ENCODE assay signal across 16 cellular contexts in the genomic region with DNA sequence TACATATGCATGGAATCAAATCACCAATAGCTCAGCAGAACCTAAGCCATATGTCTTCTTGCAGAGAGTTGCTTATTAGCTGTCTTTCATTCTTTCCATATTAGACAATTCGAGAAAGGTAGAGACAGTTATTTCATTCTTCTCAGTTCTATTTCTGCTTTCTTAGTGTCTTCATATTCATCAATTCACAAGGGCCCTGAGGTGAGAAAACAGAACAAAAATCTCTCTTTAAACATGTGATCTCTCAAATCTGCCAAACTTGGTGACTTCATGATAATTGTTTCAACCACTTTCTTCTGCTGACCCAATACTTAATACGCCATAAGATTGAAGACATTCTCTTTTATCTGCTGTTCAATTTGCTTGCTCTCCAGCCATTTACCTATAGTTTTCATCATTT.
DNase-seq lines count a peak whose midpoint lies in the region; ATAC-seq and TF ChIP-seq lines count a peak whose summit lies in the region.
"Had no signal": no experiment of that assay in that cellular context is flagged by ENCODE, and none has a peak within 500 bp of the region (broad histone marks: within the 10 kb centered on the region; RNA-seq: fewer than 3 reads in every experiment).

No MANE protein-coding gene starts in this region.

- H3K9me3 Mint-ChIP-seq in glutamatergic neuron (ENCODE audit: unreplicated experiment) = peaks cover 1% of the 10 kb centered on the region

- no peak overlapping the region for H3K4me3 Mint-ChIP-seq in glutamatergic neuron (ENCODE audit: unreplicated experiment)

- H3K4me1 ChIP-seq in psoas muscle (peaks cover 18% of the 10 kb centered on the region), body of pancreas (peaks cover 28% of the 10 kb centered on the region), heart left ventricle (peaks cover 0 to 40% (median 22%) of the 10 kb centered on the region in 12 donors)
- H3K4me1 ChIP-seq: prostate gland had no signal

- H3K27me3 ChIP-seq in psoas muscle (ENCODE audit: insufficient read depth in 3 of 3, low read length in 2 of 3) (no peaks in the 10 kb centered on the region), body of pancreas (no peaks in the 10 kb centered on the region), heart left ventricle (no peaks in the 10 kb centered on the region)
- H3K27me3 ChIP-seq: BLaER1, esophagus muscularis mucosa, left lung, Peyer's patch had no signal

- H3K4me3 ChIP-seq in psoas muscle (no peak overlapping the region), body of pancreas (no peak overlapping the region), heart left ventricle (no peak overlapping the region)
- H3K4me3 ChIP-seq: BLaER1, esophagus muscularis mucosa, left lung, Peyer's patch, prostate gland, thoracic aorta had no signal

- H3K36me3 ChIP-seq in psoas muscle (ENCODE audit: insufficient read depth in 1 of 2, low read depth in 1 of 2) = peaks cover 0 to 28% of the 10 kb centered on the region in 2 donors
- no peaks in the 10 kb centered on the region for H3K36me3 ChIP-seq in body of pancreas (replicated peaks in 1 of 2; ENCODE audit: insufficient read depth in 1 of 2, low read depth in 2 of 2)
- no peaks in the 10 kb centered on the region for H3K36me3 ChIP-seq in heart left ventricle
- H3K36me3 ChIP-seq: BLaER1, esophagus muscularis mucosa, left lung, Peyer's patch, prostate gland, thoracic aorta had no signal

- peaks cover 15% of the 10 kb centered on the region for H3K4me1 Mint-ChIP-seq in glutamatergic neuron (ENCODE audit: low read depth, unreplicated experiment)

- H3K27ac ChIP-seq in psoas muscle (peak overlapping the region; percentile 91), body of pancreas (no peak overlapping the region), heart left ventricle (no peak overlapping the region)
- H3K27ac ChIP-seq: BLaER1, esophagus muscularis mucosa, left lung, prostate gland, thoracic aorta had no signal

- intact Hi-C loops in psoas muscle (cut with DNase I) (no loop called here), body of pancreas (cut with DNase I) (no loop called here), heart left ventricle (cut with DNase I) (no loop called here)

- ATAC-seq in GM18868 (IDR thresholded peaks at IDR 0.05; ENCODE audit: unreplicated experiment) (peak; percentile 6), GM21529 (IDR thresholded peaks at IDR 0.05; ENCODE audit: unreplicated experiment) (peak; percentile 30), HG03095 (IDR thresholded peaks at IDR 0.05; ENCODE audit: unreplicated experiment) (peak; percentile 33), psoas muscle (no peak), body of pancreas (no peak), heart left ventricle (no peak)
- ATAC-seq: left lung had no signal

- H3K27me3 Mint-ChIP-seq in glutamatergic neuron (ENCODE audit: unreplicated experiment) = no peaks in the 10 kb centered on the region

- no peak overlapping the region for H3K27ac Mint-ChIP-seq in glutamatergic neuron (ENCODE audit: unreplicated experiment)

- TF ChIP-seq CTCF in psoas muscle (IDR thresholded peaks at IDR 0.05) = no peak
- no peak for TF ChIP-seq CTCF in body of pancreas (IDR thresholded peaks at IDR 0.05)
- no peak for TF ChIP-seq CTCF in glutamatergic neuron (IDR thresholded peaks at IDR 0.05; ENCODE audit: partially characterized antibody, unreplicated experiment)
- TF ChIP-seq CTCF in heart left ventricle (IDR thresholded peaks at IDR 0.05) = no peak

- H3K9me3 ChIP-seq in psoas muscle (no peaks in the 10 kb centered on the region), body of pancreas (no peaks in the 10 kb centered on the region), heart left ventricle (no peaks in the 10 kb centered on the region)
- H3K9me3 ChIP-seq: BLaER1, esophagus muscularis mucosa, left lung, Peyer's patch, prostate gland, thoracic aorta had no signal

- 83 to 86% (median 83%) methylated on average over 2 of the region's 2 CpGs for WGBS in psoas muscle, 3 donors
- WGBS in body of pancreas, 2 donors = 89 to 91% methylated on average over 2 of the region's 2 CpGs
- WGBS in heart left ventricle, 4 donors = 93 to 99% (median 96%) methylated on average over 2 of the region's 2 CpGs

- no peak for DNase-seq in psoas muscle
- no peak for DNase-seq in body of pancreas
- no peak for DNase-seq in glutamatergic neuron
- DNase-seq in heart left ventricle = no peak
- DNase-seq: activated naive CD4-positive, alpha-beta T cell; DMS153; left lung; Peyer's patch; stimulated activated CD4-positive, alpha-beta T cell treated with anti-CD3 and anti-CD28 coated beads, Interleukin-15, amount 100 ng/mL, for 24 hours had no signal

- TF ChIP-seq POLR2A in body of pancreas (IDR thresholded peaks at IDR 0.05) = no peak
- no peak for TF ChIP-seq POLR2A in heart left ventricle (IDR thresholded peaks at IDR 0.05)

- no peaks in the 10 kb centered on the region for H3K36me3 Mint-ChIP-seq in glutamatergic neuron (ENCODE audit: unreplicated experiment)

Comparison
In these comparisons a context has a peak if more than half of its experiments do, and no peak if none do; other contexts are left out.
1. ATAC-seq: peak in GM18868 (single experiment), GM21529 (single experiment) and HG03095 (single experiment); none in psoas muscle (0 of 4), body of pancreas (single experiment) and heart left ventricle (0 of 4).